ENCODE assay signal across 1 cellular context in genomic region chr5:34022131-34022705, GRCh38.
TF ChIP-seq lines count a peak whose summit lies in the region.

No MANE protein-coding gene starts in this region.

TF ChIP-seq in GM23338, 12 proteins besides CTCF, POLR2A, EP300 and RAD21 (continued from another document):
- TF ChIP-seq ZNF462 (CRISPR knock-in tag; IDR thresholded peaks at IDR 0.05) (no peak), ZNF331 (CRISPR knock-in tag; IDR thresholded peaks at IDR 0.05; ENCODE audit: low read depth) (no peak), EZH2 (IDR thresholded peaks at IDR 0.05; ENCODE audit: low read depth, unreplicated experiment) (no peak), CREB1 (CRISPR knock-in tag; IDR thresholded peaks at IDR 0.05; ENCODE audit: low read depth) (no peak), JUNB (IDR thresholded peaks at IDR 0.05; ENCODE audit: unreplicated experiment) (no peak), ZNF114 (CRISPR knock-in tag; IDR thresholded peaks at IDR 0.05) (no peak), NANOG (IDR thresholded peaks at IDR 0.05; ENCODE audit: borderline replicate concordance) (no peak)
- TF ChIP-seq, protein P1, sequence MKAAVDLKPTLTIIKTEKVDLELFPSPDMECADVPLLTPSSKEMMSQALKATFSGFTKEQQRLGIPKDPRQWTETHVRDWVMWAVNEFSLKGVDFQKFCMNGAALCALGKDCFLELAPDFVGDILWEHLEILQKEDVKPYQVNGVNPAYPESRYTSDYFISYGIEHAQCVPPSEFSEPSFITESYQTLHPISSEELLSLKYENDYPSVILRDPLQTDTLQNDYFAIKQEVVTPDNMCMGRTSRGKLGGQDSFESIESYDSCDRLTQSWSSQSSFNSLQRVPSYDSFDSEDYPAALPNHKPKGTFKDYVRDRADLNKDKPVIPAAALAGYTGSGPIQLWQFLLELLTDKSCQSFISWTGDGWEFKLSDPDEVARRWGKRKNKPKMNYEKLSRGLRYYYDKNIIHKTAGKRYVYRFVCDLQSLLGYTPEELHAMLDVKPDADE (IDR thresholded peaks at IDR 0.05): no peak
TF ChIP-seq in GM23338: peak in this region for 0.
